Comparison of ENCODE assay signal across 10 cellular contexts in the genomic region with DNA sequence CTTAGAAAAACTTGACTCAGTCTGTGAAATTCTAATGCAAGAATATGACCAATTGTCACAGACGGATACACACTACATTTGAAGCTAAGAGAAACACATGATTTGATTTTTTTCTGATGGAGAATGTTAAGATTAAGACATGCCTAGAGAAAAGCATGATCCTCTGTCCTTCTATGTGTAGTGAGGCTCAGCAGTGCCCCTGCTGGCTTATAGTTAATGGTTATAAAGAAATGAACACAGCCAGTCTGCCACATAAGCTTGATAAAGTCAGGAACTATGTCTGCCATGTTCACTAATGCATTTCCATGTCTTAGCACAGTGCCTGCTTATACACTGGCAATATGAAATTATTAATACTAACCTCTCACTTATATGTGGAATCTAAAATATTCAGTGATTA.
DNase-seq lines count a peak whose midpoint lies in the region; ATAC-seq, FAIRE-seq and TF ChIP-seq lines count a peak whose summit lies in the region.
"Had no signal": no experiment of that assay in that cellular context is flagged by ENCODE, and none has a peak within 500 bp of the region (broad histone marks: within the 10 kb centered on the region; RNA-seq: fewer than 3 reads in every experiment).

No MANE protein-coding gene starts in this region.

- H2AFZ ChIP-seq in mesenchymal stem cell (ENCODE audit: low read depth, low read length), result no peak overlapping the region

- FAIRE-seq in HTR-8/SVneo (lab: Jason Lieb, UNC), result peak; percentile 98

- intact Hi-C loops in natural killer cell (cut with micrococcal nuclease), result no loop called here

- H3K36me3 Mint-ChIP-seq in natural killer cell (no peaks in the 10 kb centered on the region), T-cell (no peaks in the 10 kb centered on the region)
- H3K36me3 Mint-ChIP-seq: activated naive CD8-positive, alpha-beta T cell treated with anti-CD3 and anti-CD28 coated beads, Interleukin-2, amount 10 ng/mL, durations not matched to agents 7 days and 5 days had no signal

- H3K4me1 Mint-ChIP-seq in natural killer cell (no peaks in the 10 kb centered on the region), T-cell (no peaks in the 10 kb centered on the region)
- H3K4me1 Mint-ChIP-seq: activated naive CD8-positive, alpha-beta T cell treated with anti-CD3 and anti-CD28 coated beads, Interleukin-2, amount 10 ng/mL, durations not matched to agents 7 days and 5 days had no signal

- no peak overlapping the region for H3K18ac ChIP-seq in mesenchymal stem cell (ENCODE audit: low read depth in 1 of 2, low read length in 2 of 2)

- WGBS in mesenchymal stem cell, result 100% methylated on average over 1 of the region's 1 CpG

- no peak overlapping the region for H2BK5ac ChIP-seq in mesenchymal stem cell (ENCODE audit: low read depth, low read length, poor library complexity, severe bottlenecking)

- TF ChIP-seq CTCF in VCaP (conservative IDR thresholded peaks at IDR 0.05) (peak; percentile 75), natural killer cell (IDR thresholded peaks at IDR 0.05) (no peak)

- H4K91ac ChIP-seq in mesenchymal stem cell (ENCODE audit: low read length), result no peak overlapping the region

- no peaks in the 10 kb centered on the region for H3K9me3 Mint-ChIP-seq in natural killer cell
- H3K9me3 Mint-ChIP-seq in T-cell, result no peaks in the 10 kb centered on the region
- H3K9me3 Mint-ChIP-seq: activated naive CD8-positive, alpha-beta T cell treated with anti-CD3 and anti-CD28 coated beads, Interleukin-2, amount 10 ng/mL, durations not matched to agents 7 days and 5 days had no signal

- H3K23ac ChIP-seq in mesenchymal stem cell (ENCODE audit: low read length in 2 of 2), result no peak overlapping the region

- no peak overlapping the region for H2BK15ac ChIP-seq in mesenchymal stem cell (ENCODE audit: low read depth, poor library complexity, severe bottlenecking)

- DNase-seq in DMS53 (lab: John Stamatoyannopoulos, UW) (peak; percentile 53), HTR-8/SVneo (ENCODE audit: insufficient read length, low spot score) (peak; percentile 53), mesenchymal stem cell (peak; percentile 42), NCI-H2196 (lab: John Stamatoyannopoulos, UW; ENCODE audit: unreplicated experiment) (no peak), natural killer cell (no peak), T-cell (no peak)
- DNase-seq: activated naive CD8-positive, alpha-beta T cell treated with anti-CD3 and anti-CD28 coated beads, Interleukin-2, amount 10 ng/mL, durations not matched to agents 7 days and 5 days had no signal

- H3K4me2 ChIP-seq in mesenchymal stem cell (ENCODE audit: low read length, poor library complexity, severe bottlenecking), result no peak overlapping the region

- no peak overlapping the region for H2AK5ac ChIP-seq in mesenchymal stem cell (ENCODE audit: low read length, severe bottlenecking)

- no peak overlapping the region for H3K14ac ChIP-seq in mesenchymal stem cell (ENCODE audit: low read length in 2 of 2)

- no peak overlapping the region for H4K8ac ChIP-seq in mesenchymal stem cell (ENCODE audit: low read length)

- H3K27me3 ChIP-seq in mesenchymal stem cell (ENCODE audit: control insufficient read depth in 1 of 2, insufficient read depth in 1 of 2, low read length in 2 of 2), result no peaks in the 10 kb centered on the region

- H3K9ac ChIP-seq in mesenchymal stem cell (ENCODE audit: low read length), result no peak overlapping the region

- no peak overlapping the region for H3K4ac ChIP-seq in mesenchymal stem cell (ENCODE audit: low read depth in 1 of 2, low read length in 2 of 2)

- no peak overlapping the region for H2BK12ac ChIP-seq in mesenchymal stem cell (ENCODE audit: low read length in 2 of 2)

- no peak for ATAC-seq in natural killer cell
- ATAC-seq in HG03280 (IDR thresholded peaks at IDR 0.05; ENCODE audit: unreplicated experiment), result no peak
- ATAC-seq in T-cell (replicated peaks in 1 of 4), result no peak

- H3K4me1 ChIP-seq in mesenchymal stem cell (ENCODE audit: control insufficient read depth, insufficient read depth, low read depth, low read length), result no peaks in the 10 kb centered on the region

- H3K79me1 ChIP-seq in mesenchymal stem cell (replicated peaks; ENCODE audit: low read length, poor library complexity, severe bottlenecking), result no peaks in the 10 kb centered on the region

- CTCF ChIA-PET in T-cell (lab: Charles Lee), result no interaction called here

- no peak overlapping the region for H3K27ac ChIP-seq in VCaP
- no peak overlapping the region for H3K27ac ChIP-seq in mesenchymal stem cell (ENCODE audit: low read length, poor library complexity, severe bottlenecking)
- H3K27ac ChIP-seq: skin epidermis had no signal

- no peak overlapping the region for H3K4me3 ChIP-seq in mesenchymal stem cell (ENCODE audit: insufficient read depth in 1 of 2, low read depth in 1 of 2, low read length in 2 of 2)
- H3K4me3 ChIP-seq: skin epidermis had no signal

- H3K4me3 Mint-ChIP-seq in natural killer cell (no peak overlapping the region), T-cell (no peak overlapping the region)
- H3K4me3 Mint-ChIP-seq: activated naive CD8-positive, alpha-beta T cell treated with anti-CD3 and anti-CD28 coated beads, Interleukin-2, amount 10 ng/mL, durations not matched to agents 7 days and 5 days had no signal

- H3K27ac Mint-ChIP-seq in natural killer cell, result no peak overlapping the region
- H3K27ac Mint-ChIP-seq in T-cell, result no peak overlapping the region
- H3K27ac Mint-ChIP-seq: activated naive CD8-positive, alpha-beta T cell treated with anti-CD3 and anti-CD28 coated beads, Interleukin-2, amount 10 ng/mL, durations not matched to agents 7 days and 5 days had no signal

- no peak overlapping the region for H2BK120ac ChIP-seq in mesenchymal stem cell (ENCODE audit: low read depth, low read length)

- H3K27me3 Mint-ChIP-seq in natural killer cell (ENCODE audit: low read depth in 2 of 2), result no peaks in the 10 kb centered on the region
- H3K27me3 Mint-ChIP-seq in T-cell, result peaks cover 0 to 5% of the 10 kb centered on the region in 2 donors

- H3K9me3 ChIP-seq in mesenchymal stem cell (ENCODE audit: control insufficient read depth, low read length), result no peaks in the 10 kb centered on the region

- POLR2A ChIA-PET in T-cell (lab: Charles Lee), result no interaction called here

- H3K36me3 ChIP-seq in mesenchymal stem cell (ENCODE audit: control insufficient read depth in 1 of 2, insufficient read depth in 2 of 2, low read depth in 1 of 2, low read length in 2 of 2), result no peaks in the 10 kb centered on the region

Comparison
In these comparisons a context has a peak if more than half of its experiments do, and no peak if none do; other contexts are left out.
1. DNase-seq: peak in DMS53 (single experiment), HTR-8/SVneo (single experiment) and mesenchymal stem cell (single experiment); none in NCI-H2196 (single experiment), natural killer cell (single experiment) and T-cell (0 of 34).